Comparison of ENCODE assay signal across 15 cellular contexts in genomic region chr1:231485029-231485784, GRCh38.
"Had no signal": no experiment of that assay in that cellular context is flagged by ENCODE, and none has a peak within 500 bp of the region (broad histone marks: within the 10 kb centered on the region; RNA-seq: fewer than 3 reads in every experiment).

No MANE protein-coding gene starts in this region.

- H3K4me1 ChIP-seq: lower lobe of right lung, tibial artery had no signal

- H3K9me3 ChIP-seq: lower lobe of right lung, ovary, tibial artery had no signal

- H3K36me3 ChIP-seq: lower lobe of right lung, ovary, tibial artery, WERI-Rb-1 had no signal

- ATAC-seq: activated naive CD4-positive, alpha-beta T cell treated with anti-CD3 and anti-CD28 coated beads, Interleukin-2, amount 50 U/mL, for 72 hours; left colon; lower lobe of right lung; natural killer cell; stimulated activated naive CD8-positive, alpha-beta T cell treated with anti-CD3 and anti-CD28 coated beads, Interleukin-15, Interleukin-2, amounts not matched to agents 100 U/mL and 50 U/mL, for 24 hours had no signal

- H3K4me3 ChIP-seq: coronary artery, lower lobe of right lung, ovary, tibial artery had no signal

- DNase-seq: activated CD4-positive, alpha-beta T cell treated with anti-CD3 and anti-CD28 coated beads for 1 hour; activated gamma-delta T cell treated with Interleukin-2 at 50 U/mL for 16 hours; amygdala; erythroblast; islet precursor cell; left colon; lower lobe of right lung; natural killer cell; ovary; stimulated activated naive CD8-positive, alpha-beta T cell treated with anti-CD3 and anti-CD28 coated beads, Interleukin-15, Interleukin-2, amounts not matched to agents 100 U/mL and 50 U/mL, for 24 hours; substantia nigra; tibial artery; WERI-Rb-1 had no signal

- H3K27me3 ChIP-seq: ovary, tibial artery had no signal

- H3K27ac ChIP-seq: coronary artery, lower lobe of right lung, ovary, tibial artery, WERI-Rb-1 had no signal
